ENCODE assay signal across 9 cellular contexts in genomic region chr10:75910032-75910431, GRCh38.
A peak's percentile ranks its signal among the peaks of the same experiment; 100 is the strongest.
DNase-seq lines count a peak whose midpoint lies in the region; TF ChIP-seq lines count a peak whose summit lies in the region.
"Had no signal": no experiment of that assay in that cellular context is flagged by ENCODE, and none has a peak within 500 bp of the region (broad histone marks: within the 10 kb centered on the region; RNA-seq: fewer than 3 reads in every experiment).

No MANE protein-coding gene starts in this region.

- no peak overlapping the region for H3K4me3 ChIP-seq in PC-9
- H3K4me3 ChIP-seq in fibroblast of lung (replicated peaks in 1 of 4; ENCODE audit: control extremely low read depth in 1 of 4, insufficient read depth in 1 of 4, low read depth in 3 of 4, low read length in 4 of 4) = no peak overlapping the region
- H3K4me3 ChIP-seq in retinal pigment epithelial cell (ENCODE audit: low read length) = no peak overlapping the region

- peaks cover 83% of the 10 kb centered on the region for H3K27me3 Mint-ChIP-seq in mesothelial cell of epicardium (ENCODE audit: low read depth)

- no peak overlapping the region for H3K9ac ChIP-seq in fibroblast of lung (ENCODE audit: insufficient read depth, low read length)

- intact Hi-C loops in PC-9 (cut with micrococcal nuclease; ENCODE audit: unreplicated experiment) = no loop called here

- H3F3A ChIP-seq in PC-9 (ENCODE audit: insufficient read depth, low read depth) = no peaks in the 10 kb centered on the region

- POLR2A ChIA-PET in PC-9 (lab: Charles Lee; ENCODE audit: unreplicated experiment) = no interaction called here

- H3K36me3 ChIP-seq in PC-9 (ENCODE audit: low read depth) = no peaks in the 10 kb centered on the region
- no peaks in the 10 kb centered on the region for H3K36me3 ChIP-seq in fibroblast of lung (ENCODE audit: control insufficient read depth, insufficient read depth, low read length)

- H3K27me3 ChIP-seq in PC-9 (ENCODE audit: insufficient read depth, low read depth) = no peaks in the 10 kb centered on the region
- no peaks in the 10 kb centered on the region for H3K27me3 ChIP-seq in fibroblast of lung (ENCODE audit: control insufficient read depth, insufficient read depth, low read length)

- no peak overlapping the region for H3K4me3 Mint-ChIP-seq in mesothelial cell of epicardium

- H3K4me2 ChIP-seq in PC-9 = no peak overlapping the region
- H3K4me2 ChIP-seq in fibroblast of lung (ENCODE audit: extremely low read depth, insufficient read depth, low read length) = no peak overlapping the region

- H3K36me3 Mint-ChIP-seq in mesothelial cell of epicardium = no peaks in the 10 kb centered on the region

- no TSS peak for BruUV-seq in PC-9 (replicated peaks; lab: Mats Ljungman, UMichigan)

- peaks cover 1% of the 10 kb centered on the region for H3K4me1 Mint-ChIP-seq in mesothelial cell of epicardium

- peak; percentile 38 for DNase-seq in ELR (ENCODE audit: low read depth)
- DNase-seq in PC-9 = no peak
- DNase-seq in fibroblast of lung (ENCODE audit: low read depth in 2 of 2) = peak; percentile 21 to 80
- DNase-seq in retinal pigment epithelial cell (ENCODE audit: low read depth) = no peak
- DNase-seq in mesothelial cell of epicardium (ENCODE audit: low spot score in 2 of 2, unreplicated experiment in 2 of 2) = no peak
- DNase-seq in NCI-H345 (lab: John Stamatoyannopoulos, UW) = no peak
- no peak for DNase-seq in NCI-H82 treated with DMSO at 0.1 percent for 48 hours (lab: John Stamatoyannopoulos, UW; ENCODE audit: unreplicated experiment)
- DNase-seq in NCI-H2107 (lab: John Stamatoyannopoulos, UW) = no peak
- DNase-seq: retina had no signal

- no peaks in the 10 kb centered on the region for H3K79me2 ChIP-seq in PC-9 (ENCODE audit: low read depth)
- H3K79me2 ChIP-seq in fibroblast of lung (ENCODE audit: control insufficient read depth, insufficient read depth, low read length) = no peaks in the 10 kb centered on the region

- H3K9me3 ChIP-seq in PC-9 (ENCODE audit: insufficient read depth, low read depth) (no peaks in the 10 kb centered on the region), fibroblast of lung (ENCODE audit: control insufficient read depth, insufficient read depth, low read depth, low read length) (no peaks in the 10 kb centered on the region)

- H4K20me1 ChIP-seq in PC-9 (ENCODE audit: insufficient read depth) (no peaks in the 10 kb centered on the region), fibroblast of lung (ENCODE audit: control insufficient read depth, extremely low read depth, insufficient read depth, low read length) (no peaks in the 10 kb centered on the region)

- CTCF ChIA-PET in PC-9 (lab: Charles Lee) = no interaction called here

- H3K27ac ChIP-seq in PC-9 (no peak overlapping the region), fibroblast of lung (ENCODE audit: insufficient read depth, low read length) (no peak overlapping the region)

- TF ChIP-seq CTCF in PC-9 (conservative IDR thresholded peaks at IDR 0.05) = peak; percentile 73
- peak; percentile 38 to 64 for TF ChIP-seq CTCF in fibroblast of lung (conservative IDR thresholded peaks at IDR 0.05 in 1 of 2, IDR thresholded peaks at IDR 0.05 in 1 of 2; ENCODE audit: low read depth in 1 of 2, low read length in 2 of 2)
- TF ChIP-seq CTCF in retinal pigment epithelial cell (conservative IDR thresholded peaks at IDR 0.05; ENCODE audit: low read depth, low read length) = peak; percentile 66
- no peak for TF ChIP-seq CTCF in mesothelial cell of epicardium (IDR thresholded peaks at IDR 0.05; ENCODE audit: unreplicated experiment)

- H2AFZ ChIP-seq in PC-9 (no peak overlapping the region), fibroblast of lung (ENCODE audit: low read length) (no peak overlapping the region)

- H3K27ac Mint-ChIP-seq in mesothelial cell of epicardium = no peak overlapping the region

- H3K9me2 ChIP-seq in PC-9 (ENCODE audit: insufficient read depth) = no peaks in the 10 kb centered on the region

- H3K4me1 ChIP-seq in PC-9 (replicated peaks; ENCODE audit: insufficient read depth) (no peaks in the 10 kb centered on the region), fibroblast of lung (ENCODE audit: control insufficient read depth, extremely low read depth, insufficient read depth, low read length) (no peaks in the 10 kb centered on the region)

- H3K9me3 Mint-ChIP-seq in mesothelial cell of epicardium = no peaks in the 10 kb centered on the region

Comparison
In these comparisons a context has a peak if more than half of its experiments do, and no peak if none do; other contexts are left out.
1. DNase-seq: peak in ELR (single experiment) and fibroblast of lung (2 of 2); none in PC-9 (0 of 2), retinal pigment epithelial cell (single experiment), mesothelial cell of epicardium (0 of 2), NCI-H345 (single experiment), NCI-H82 treated with DMSO at 0.1 percent for 48 hours (single experiment) and NCI-H2107 (single experiment).